In genomic region chr9:93896496-93897033, GRCh38 we compare ENCODE assay signal across 24 cellular contexts. TPM values are rescaled to one million over a fixed set of nuclear protein-coding genes. Genes with fewer than 3 reads are reported as not detected.
DNase-seq lines count a peak whose midpoint lies in the region; ATAC-seq, FAIRE-seq and TF ChIP-seq lines count a peak whose summit lies in the region.
"Had no signal": no experiment of that assay in that cellular context is flagged by ENCODE, and none has a peak within 500 bp of the region (broad histone marks: within the 10 kb centered on the region; RNA-seq: fewer than 3 reads in every experiment).

No MANE protein-coding gene starts in this region.

- H3K27ac Mint-ChIP-seq in T-helper 17 cell = peak overlapping the region; percentile 81
- H3K27ac Mint-ChIP-seq: CD8-positive, alpha-beta memory T cell; natural killer cell had no signal

- no peak overlapping the region for H3K4me3 Mint-ChIP-seq in T-helper 17 cell
- H3K4me3 Mint-ChIP-seq: CD8-positive, alpha-beta memory T cell; natural killer cell had no signal

- H3K27me3 ChIP-seq in left ventricle myocardium inferior (ENCODE audit: low read depth) = peaks cover 28% of the 10 kb centered on the region
- H3K27me3 ChIP-seq: ovary, testis had no signal

- ATAC-seq in left cardiac atrium (no peak), T-helper 17 cell (no peak), HG03442 (IDR thresholded peaks at IDR 0.05; ENCODE audit: unreplicated experiment) (no peak)
- ATAC-seq: natural killer cell had no signal

- H3K4me1 Mint-ChIP-seq in T-helper 17 cell = peaks cover 12% of the 10 kb centered on the region

- POLR2A ChIA-PET in GM10248 (lab: Yijun Ruan, JAX) = no interaction called here

- H3K36me3 Mint-ChIP-seq in T-helper 17 cell (ENCODE audit: low read depth) = no peaks in the 10 kb centered on the region
- H3K36me3 Mint-ChIP-seq: CD8-positive, alpha-beta memory T cell; natural killer cell had no signal

- H3K4me1 ChIP-seq in left ventricle myocardium inferior (no peaks in the 10 kb centered on the region), kidney (ENCODE audit: control insufficient read depth in 1 of 2, insufficient read depth in 1 of 2, low read depth in 1 of 2, low read length in 2 of 2) (no peaks in the 10 kb centered on the region)
- H3K4me1 ChIP-seq: testis had no signal

- H3K36me3 ChIP-seq in left ventricle myocardium inferior (no peaks in the 10 kb centered on the region), kidney (ENCODE audit: control insufficient read depth in 1 of 2, insufficient read depth in 2 of 2, low read length in 2 of 2) (no peaks in the 10 kb centered on the region)
- H3K36me3 ChIP-seq: ovary had no signal

- no peak overlapping the region for H3K9ac ChIP-seq in kidney (ENCODE audit: low read length in 2 of 2)

- TF ChIP-seq CTCF in left ventricle myocardium inferior (IDR thresholded peaks at IDR 0.05; ENCODE audit: borderline replicate concordance) (no peak), kidney (IDR thresholded peaks at IDR 0.05; ENCODE audit: borderline replicate concordance, extremely low read depth, insufficient read depth) (no peak), GM10248 (IDR thresholded peaks at IDR 0.05; ENCODE audit: control extremely low read depth, extremely low read depth, low read depth, missing control alignments) (no peak)

- no peaks in the 10 kb centered on the region for H3K27me3 Mint-ChIP-seq in T-helper 17 cell

- CTCF ChIA-PET in GM10248 (lab: Yijun Ruan, JAX) = no interaction called here

- no peak overlapping the region for H3K27ac ChIP-seq in left ventricle myocardium inferior (replicated peaks)
- no peak overlapping the region for H3K27ac ChIP-seq in kidney (ENCODE audit: low read depth in 2 of 2, low read length in 2 of 2)
- H3K27ac ChIP-seq: ovary, testis had no signal

- DNase-seq in left cardiac atrium = peak; percentile 11
- no peak for DNase-seq in left ventricle myocardium inferior
- DNase-seq in T-helper 17 cell = no peak
- DNase-seq in kidney = peak; percentile 49
- DNase-seq in ureter (ENCODE audit: low spot score) = peak; percentile 37
- DNase-seq in GM10248 (ENCODE audit: extremely low spot score) = no peak
- DNase-seq: amygdala, cortex of kidney, GF-D8, natural killer cell, NCI-H1048, NCI-H1930, NCI-H2227 treated with DMSO at 0.1 percent for 48 hours, SW 1271, testis had no signal

- FAIRE-seq in kidney (lab: Jason Lieb, UNC) = no peak
- FAIRE-seq: bronchial epithelial cell, endometrium, GM19239 had no signal

- H3K4me3 ChIP-seq in left ventricle myocardium inferior (no peak overlapping the region), kidney (ENCODE audit: low read length in 2 of 2) (no peak overlapping the region)
- H3K4me3 ChIP-seq: ovary, testis had no signal

- H3K9me3 ChIP-seq in left ventricle myocardium inferior (replicated peaks) (peaks cover 11% of the 10 kb centered on the region), T-helper 17 cell (ENCODE audit: control insufficient read depth, low read length, poor library complexity, severe bottlenecking) (no peaks in the 10 kb centered on the region), kidney (ENCODE audit: control insufficient read depth in 1 of 2, low read length in 2 of 2) (no peaks in the 10 kb centered on the region)
- H3K9me3 ChIP-seq: ovary, testis had no signal

- intact Hi-C loops in left cardiac atrium (cut with DNase I) = no loop called here
- intact Hi-C loops in left ventricle myocardium inferior (cut with micrococcal nuclease) = no loop called here
- intact Hi-C loops in kidney (cut with DNase I) = no loop called here

RNA-seq across cellular contexts. Expression of gene BARX1, which starts 58.6 kb away (rescaled TPM):
- total RNA-seq in left cardiac atrium = not detected
- total RNA-seq in left ventricle myocardium inferior = not detected
- not detected for total RNA-seq in T-helper 17 cell
- not detected for total RNA-seq in kidney
- not detected for polyA plus RNA-seq in kidney (ENCODE audit: insufficient read depth, low read depth, low replicate concordance)
- not detected for total RNA-seq in ureter
- total RNA-seq: bronchial epithelial cell; CD8-positive, alpha-beta memory T cell; fibroblast of lung; LHCN-M2; natural killer cell; OCI-LY7; ovary had no signal
- polyA plus RNA-seq: CD8-positive, alpha-beta memory T cell; fibroblast of lung had no signal

Comparison
In these comparisons a context has a peak if more than half of its experiments do, and no peak if none do; other contexts are left out.
1. DNase-seq: peak in left cardiac atrium (single experiment), kidney (single experiment) and ureter (single experiment); none in left ventricle myocardium inferior (single experiment), T-helper 17 cell (0 of 3) and GM10248 (single experiment).